In the genomic region with DNA sequence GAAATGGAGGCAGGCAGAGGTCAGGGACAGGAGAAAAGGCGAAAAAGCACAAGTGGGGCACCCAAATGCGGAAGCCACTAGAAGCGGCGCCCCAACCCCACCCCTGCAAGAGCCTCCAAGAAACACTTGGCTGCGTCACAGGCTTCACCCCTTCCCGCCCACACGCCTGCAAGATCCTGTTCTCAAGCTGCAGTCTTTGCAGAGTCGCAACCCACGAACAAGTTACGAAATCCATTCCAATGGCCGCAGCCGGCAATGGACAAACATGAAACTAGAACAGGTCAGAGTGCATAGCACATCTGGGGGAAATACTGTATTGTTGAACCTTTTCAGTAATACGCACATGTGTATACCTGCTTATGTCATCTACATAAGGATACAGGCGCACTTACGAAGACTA, we compare ENCODE assay signal across 14 cellular contexts.
DNase-seq lines count a peak whose midpoint lies in the region; ATAC-seq and TF ChIP-seq lines count a peak whose summit lies in the region.
"Had no signal": no experiment of that assay in that cellular context is flagged by ENCODE, and none has a peak within 500 bp of the region (broad histone marks: within the 10 kb centered on the region; RNA-seq: fewer than 3 reads in every experiment).

No MANE protein-coding gene starts in this region.

- ATAC-seq in lower lobe of right lung (peak; percentile 84 to 92), GM21526 (IDR thresholded peaks at IDR 0.05; ENCODE audit: low FRiP score, unreplicated experiment) (no peak)

- no peak overlapping the region for H3K4me2 ChIP-seq in fibroblast of lung (ENCODE audit: extremely low read depth, insufficient read depth, low read length)
- H3K4me2 ChIP-seq: neural progenitor cell had no signal

- intact Hi-C loops in lower lobe of right lung (cut with DNase I) = no loop called here

- no peaks in the 10 kb centered on the region for H3K36me3 ChIP-seq in fibroblast of lung (ENCODE audit: control insufficient read depth, insufficient read depth, low read length)
- H3K36me3 ChIP-seq in lower lobe of right lung = no peaks in the 10 kb centered on the region
- H3K36me3 ChIP-seq: neural progenitor cell had no signal

- no peak overlapping the region for H3K9ac ChIP-seq in fibroblast of lung (ENCODE audit: insufficient read depth, low read length)
- H3K9ac ChIP-seq: neural progenitor cell had no signal

- H3K27ac ChIP-seq in fibroblast of lung (ENCODE audit: insufficient read depth, low read length) (no peak overlapping the region), lower lobe of right lung (peak overlapping the region; percentile 61)
- H3K27ac ChIP-seq: neural progenitor cell had no signal

- H3K4me1 ChIP-seq in fibroblast of lung (ENCODE audit: control insufficient read depth, extremely low read depth, insufficient read depth, low read length) (peaks cover 3% of the 10 kb centered on the region), lower lobe of right lung (peaks cover 58% of the 10 kb centered on the region)
- H3K4me1 ChIP-seq: neural progenitor cell had no signal

- H3K27me3 ChIP-seq in fibroblast of lung (ENCODE audit: control insufficient read depth, insufficient read depth, low read length) (peaks cover 3% of the 10 kb centered on the region), lower lobe of right lung (ENCODE audit: low read depth) (no peaks in the 10 kb centered on the region)
- H3K27me3 ChIP-seq: neural progenitor cell had no signal

- H2AFZ ChIP-seq in fibroblast of lung (ENCODE audit: low read length) = no peak overlapping the region
- H2AFZ ChIP-seq: neural progenitor cell had no signal

- TF ChIP-seq CTCF in fibroblast of lung (conservative IDR thresholded peaks at IDR 0.05 in 1 of 2, IDR thresholded peaks at IDR 0.05 in 1 of 2; ENCODE audit: low read depth in 1 of 2, low read length in 2 of 2) (no peak), lower lobe of right lung (IDR thresholded peaks at IDR 0.05) (no peak)

- no peaks in the 10 kb centered on the region for H4K20me1 ChIP-seq in fibroblast of lung (ENCODE audit: control insufficient read depth, extremely low read depth, insufficient read depth, low read length)

- DNase-seq in NOMO-1 treated with dmso at 0.1 percent for 144 hours (lab: John Stamatoyannopoulos, UW; ENCODE audit: unreplicated experiment) (peak; percentile 96), fibroblast of lung (ENCODE audit: low read depth in 2 of 2) (peak; percentile 33 to 58), lower lobe of right lung (peak; percentile 96), superior temporal gyrus (ENCODE audit: extremely low spot score) (peak; percentile 36), kidney glomerular epithelial cell (lab: John Stamatoyannopoulos, UW) (no peak), NCI-H526 (lab: John Stamatoyannopoulos, UW) (no peak)
- DNase-seq in stimulated activated naive CD4-positive, alpha-beta T cell (lab: John Stamatoyannopoulos, UW) = no peak
- DNase-seq: activated CD4-positive, alpha-beta T cell treated with anti-CD3 and anti-CD28 coated beads, Interleukin-2, amount 50 U/mL, for 4 hours; activated naive CD4-positive, alpha-beta T cell treated with anti-CD3 and anti-CD28 coated beads, Interleukin-2, amount 50 U/mL, for 16 hours; CD4-positive, CD25-positive, alpha-beta regulatory T cell; HFFc6; NCI-H69 had no signal

- no peaks in the 10 kb centered on the region for H3K79me2 ChIP-seq in fibroblast of lung (ENCODE audit: control insufficient read depth, insufficient read depth, low read length)

- no peak overlapping the region for H3K4me3 ChIP-seq in fibroblast of lung (replicated peaks in 1 of 4; ENCODE audit: control extremely low read depth in 1 of 4, insufficient read depth in 1 of 4, low read depth in 3 of 4, low read length in 4 of 4)
- no peak overlapping the region for H3K4me3 ChIP-seq in lower lobe of right lung
- H3K4me3 ChIP-seq: neural progenitor cell had no signal

- H3K9me3 ChIP-seq in fibroblast of lung (ENCODE audit: control insufficient read depth, insufficient read depth, low read depth, low read length) (no peaks in the 10 kb centered on the region), lower lobe of right lung (no peaks in the 10 kb centered on the region)

Comparison
In these comparisons a context has a peak if more than half of its experiments do, and no peak if none do; other contexts are left out.
1. DNase-seq: peak in NOMO-1 treated with dmso at 0.1 percent for 144 hours (single experiment), fibroblast of lung (2 of 2), lower lobe of right lung (single experiment) and superior temporal gyrus (single experiment); none in kidney glomerular epithelial cell (single experiment), NCI-H526 (0 of 2) and stimulated activated naive CD4-positive, alpha-beta T cell (0 of 6).